ENCODE assay signal across 12 cellular contexts in the genomic region with DNA sequence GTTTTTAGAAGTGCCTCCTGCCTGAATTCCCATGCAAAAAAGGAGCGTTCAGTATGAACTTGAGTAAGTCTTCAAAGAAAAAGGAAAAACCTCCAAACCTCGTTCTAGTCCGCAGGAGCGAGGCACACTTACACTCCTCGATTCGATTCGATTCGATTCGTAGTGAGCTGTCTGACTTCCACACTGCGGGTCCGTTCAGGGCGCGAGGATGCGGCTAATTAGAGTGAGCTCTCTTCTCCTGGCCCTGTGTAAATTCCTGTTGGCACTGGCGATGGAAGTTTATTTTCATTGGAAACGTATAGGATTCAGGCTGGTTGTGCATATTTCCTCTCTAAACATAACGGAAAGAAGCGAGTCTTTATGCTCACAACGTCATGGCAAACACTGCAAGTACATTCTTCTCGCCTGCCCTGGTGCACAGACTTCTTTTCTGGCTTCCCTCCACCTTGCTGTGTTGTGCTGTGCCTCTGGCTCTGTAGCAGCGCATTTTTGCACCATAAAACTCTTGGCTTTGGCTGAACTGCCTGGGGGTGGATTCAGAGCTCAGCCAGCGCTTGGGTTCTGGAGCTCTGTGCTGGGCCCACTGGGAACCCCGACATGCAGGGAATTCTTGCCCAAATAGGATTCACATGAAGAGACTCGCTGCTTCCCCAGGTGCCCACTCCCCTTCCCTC. TPM values are rescaled to one million over a fixed set of nuclear protein-coding genes. Genes with fewer than 3 reads are reported as not detected.
A peak's percentile ranks its signal among the peaks of the same experiment; 100 is the strongest.
DNase-seq lines count a peak whose midpoint lies in the region; ATAC-seq, FAIRE-seq and TF ChIP-seq lines count a peak whose summit lies in the region.
"Had no signal": no experiment of that assay in that cellular context is flagged by ENCODE, and none has a peak within 500 bp of the region (broad histone marks: within the 10 kb centered on the region; RNA-seq: fewer than 3 reads in every experiment).

No MANE protein-coding gene starts in this region.

- TF ChIP-seq CTCF in kidney (IDR thresholded peaks at IDR 0.05; ENCODE audit: borderline replicate concordance, extremely low read depth, insufficient read depth) (no peak), spleen (IDR thresholded peaks at IDR 0.05 in 8 of 11, conservative IDR thresholded peaks at IDR 0.05 in 3 of 11) (no peak)

- H2AFZ ChIP-seq in GM23248, result no peak overlapping the region

- ATAC-seq in activated naive CD4-positive, alpha-beta T cell treated with anti-CD3 and anti-CD28 coated beads, Interleukin-2, amount 50 U/mL, for 72 hours, result no peak
- ATAC-seq: Panc1 had no signal

- H3K27me3 ChIP-seq in GM23248 (replicated peaks; ENCODE audit: insufficient read depth), result no peaks in the 10 kb centered on the region; the same call in 1 of the 2 replicates
- H3K27me3 ChIP-seq in spleen (replicated peaks in 1 of 7), result peaks cover 0 to 82% (median 46%) of the 10 kb centered on the region in 7 donors

- H3K4me3 ChIP-seq in GM23248 (peak overlapping the region; percentile 43), kidney (ENCODE audit: low read length in 2 of 2) (peak overlapping the region; percentile 23 to 37), spleen (no peak overlapping the region)

- in situ Hi-C loops in GM23248 (cut with MboI), result no loop called here

- intact Hi-C loops in kidney (cut with DNase I), result no loop called here
- intact Hi-C loops in spleen (cut with DNase I; ENCODE audit: low total_unique reads), result no loop called here

- H3K4me1 ChIP-seq in GM23248 (ENCODE audit: insufficient read depth) (peaks cover 8% of the 10 kb centered on the region; the same call in 1 of the 2 replicates), kidney (ENCODE audit: control insufficient read depth in 1 of 2, insufficient read depth in 1 of 2, low read depth in 1 of 2, low read length in 2 of 2) (peaks cover 13 to 19% of the 10 kb centered on the region in 2 donors), spleen (peaks cover 5 to 27% (median 22%) of the 10 kb centered on the region in 6 donors)

- peak; percentile 64 for DNase-seq in GM23248
- no peak for DNase-seq in kidney
- DNase-seq in spleen, result peak; percentile 39
- DNase-seq in activated naive CD4-positive, alpha-beta T cell treated with anti-CD3 and anti-CD28 coated beads, Interleukin-2, amount 50 U/mL, for 72 hours (ENCODE audit: low spot score in 2 of 2), result no peak
- no peak for DNase-seq in NOMO-1 (lab: John Stamatoyannopoulos, UW; ENCODE audit: unreplicated experiment in 2 of 2)
- no peak for DNase-seq in COR-L47 (lab: John Stamatoyannopoulos, UW)
- DNase-seq: activated CD4-positive, alpha-beta T cell treated with anti-CD3 and anti-CD28 coated beads, Interleukin-2, amount 50 U/mL, for 4 hours; cerebellar nuclear complex; substantia nigra had no signal

- H3K4me2 ChIP-seq in GM23248 (ENCODE audit: unreplicated experiment), result peak overlapping the region; percentile 57

- no peak overlapping the region for H3K27ac Mint-ChIP-seq in activated naive CD4-positive, alpha-beta T cell treated with anti-CD3 and anti-CD28 coated beads, Interleukin-2, amount 50 U/mL, for 72 hours
- H3K27ac Mint-ChIP-seq: T-helper 1 cell treated with Interleukin-12 subunit alpha and Interleukin-12 subunit beta and Interleukin-4 antibody, amounts not matched to agents 30 μg/mL and 1 μg/mL, for 36 hours had no signal

- no peaks in the 10 kb centered on the region for H3K9me3 Mint-ChIP-seq in activated naive CD4-positive, alpha-beta T cell treated with anti-CD3 and anti-CD28 coated beads, Interleukin-2, amount 50 U/mL, for 72 hours
- H3K9me3 Mint-ChIP-seq: T-helper 1 cell treated with Interleukin-12 subunit alpha and Interleukin-12 subunit beta and Interleukin-4 antibody, amounts not matched to agents 30 μg/mL and 1 μg/mL, for 36 hours had no signal

- H3K9me2 ChIP-seq in GM23248 (ENCODE audit: insufficient read depth), result no peaks in the 10 kb centered on the region

- H3K9ac ChIP-seq in GM23248 (no peak overlapping the region), kidney (ENCODE audit: low read length in 2 of 2) (no peak overlapping the region)

- H3K9me3 ChIP-seq in GM23248 (ENCODE audit: low read depth), result no peaks in the 10 kb centered on the region
- H3K9me3 ChIP-seq in kidney (ENCODE audit: control insufficient read depth in 1 of 2, low read length in 2 of 2), result no peaks in the 10 kb centered on the region
- no peaks in the 10 kb centered on the region for H3K9me3 ChIP-seq in spleen

- no peak for FAIRE-seq in kidney (lab: Jason Lieb, UNC)

- H3K79me2 ChIP-seq in GM23248 (ENCODE audit: insufficient read depth), result no peaks in the 10 kb centered on the region

- no peak overlapping the region for H3K27ac ChIP-seq in GM23248
- H3K27ac ChIP-seq in angular gyrus (ENCODE audit: low read depth, low read length), result peak overlapping the region; percentile 38
- no peak overlapping the region for H3K27ac ChIP-seq in kidney (ENCODE audit: low read depth in 2 of 2, low read length in 2 of 2)
- H3K27ac ChIP-seq in spleen, result no peak overlapping the region

- H3F3A ChIP-seq in GM23248 (ENCODE audit: insufficient read depth), result no peaks in the 10 kb centered on the region

- WGBS in GM23248 (ENCODE audit: low coverage in 1 of 2, low lambda C conversion rate in 2 of 2, missing lambda C conversion rate in 2 of 2), 2 experiments, result 15 to 16% methylated on average over 24 of the region's 24 CpGs
- 88 to 92% (median 89%) methylated on average over 24 of the region's 24 CpGs for WGBS in spleen, 5 donors

- H3K36me3 ChIP-seq in GM23248 (ENCODE audit: low read depth) (no peaks in the 10 kb centered on the region), kidney (ENCODE audit: control insufficient read depth in 1 of 2, insufficient read depth in 2 of 2, low read length in 2 of 2) (no peaks in the 10 kb centered on the region), spleen (no peaks in the 10 kb centered on the region)

- TF ChIP-seq POLR2A in spleen (IDR thresholded peaks at IDR 0.05), result no peak

- no peaks in the 10 kb centered on the region for H3K36me3 Mint-ChIP-seq in activated naive CD4-positive, alpha-beta T cell treated with anti-CD3 and anti-CD28 coated beads, Interleukin-2, amount 50 U/mL, for 72 hours

- H4K20me1 ChIP-seq in GM23248 (ENCODE audit: insufficient read depth), result no peaks in the 10 kb centered on the region

RNA-seq across cellular contexts. Expression of gene HUNK, which starts 2.7 kb away (rescaled TPM):
- total RNA-seq in GM23248 (2014; rRNA removed; shearing (Covaris generic)), result 1.3 and 2.5 TPM in 2 replicates
- 0.30 and 0.32 TPM in 2 replicates for polyA plus RNA-seq in GM23248 (2016; fragmentation: Nextera tagmentation; extraction: Ambion mirVana)
- 17.2 TPM for total RNA-seq in kidney
- polyA plus RNA-seq in kidney (ENCODE audit: insufficient read depth, low read depth, low replicate concordance), result 2.7 TPM
- under 1 TPM in 5 of 7 donors, not detected in 2; 0.09 to 0.41 (median 0.14) TPM for total RNA-seq in spleen
- polyA plus RNA-seq in spleen, result under 1 TPM in 2 of 3 donors, not detected in 1; 0.06 to 0.16 TPM
- under 1 TPM in 1 of 2 donors, not detected in 1; 0.23 TPM for total RNA-seq in activated naive CD4-positive, alpha-beta T cell treated with anti-CD3 and anti-CD28 coated beads, Interleukin-2, amount 50 U/mL, for 72 hours

Comparison
In these comparisons a context has a peak if more than half of its experiments do, and no peak if none do; other contexts are left out.
1. DNase-seq: peak in GM23248 (single experiment) and spleen (single experiment); none in kidney (single experiment), activated naive CD4-positive, alpha-beta T cell treated with anti-CD3 and anti-CD28 coated beads, Interleukin-2, amount 50 U/mL, for 72 hours (0 of 2), NOMO-1 (0 of 2) and COR-L47 (single experiment).
2. H3K4me3 ChIP-seq: peak in GM23248 (single experiment) and kidney (2 of 2); none in spleen (0 of 8).